ENCODE assay signal across 2 cellular contexts in genomic region chr1:45286521-45286920, GRCh38. TPM values are rescaled to one million over a fixed set of nuclear protein-coding genes. Genes with fewer than 3 reads are reported as not detected.
"Had no signal": no experiment of that assay in that cellular context is flagged by ENCODE, and none has a peak within 500 bp of the region (broad histone marks: within the 10 kb centered on the region; RNA-seq: fewer than 3 reads in every experiment).

No MANE protein-coding gene starts in this region.

RNA-seq across cellular contexts. Expression of gene HPDL, which starts 40.2 kb away (rescaled TPM):
- total RNA-seq: thoracic aorta, upper lobe of right lung had no signal
